ENCODE assay signal across 1 cellular context in the genomic region with DNA sequence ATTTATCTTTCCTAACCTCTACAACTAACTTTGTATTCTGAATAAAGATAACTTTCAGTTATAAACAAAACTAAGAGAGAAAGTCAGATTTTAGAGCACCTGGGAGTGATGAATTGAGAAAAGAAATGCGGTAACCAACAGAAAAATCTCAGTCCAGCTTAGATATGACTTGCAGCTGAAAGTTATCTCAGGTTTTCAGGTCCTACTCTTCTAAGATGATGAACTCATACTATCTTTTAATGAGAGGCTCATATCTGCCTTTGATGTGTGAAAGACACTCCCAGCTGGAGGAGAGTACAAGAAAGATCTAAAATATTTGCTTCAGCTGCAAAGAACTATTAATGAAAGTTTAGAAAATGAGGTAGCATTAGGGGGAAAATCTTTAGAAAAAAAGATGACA.
TF ChIP-seq lines count a peak whose summit lies in the region.

No MANE protein-coding gene starts in this region.

TF ChIP-seq in GM12878, 131 proteins besides CTCF, POLR2A, EP300 and RAD21 (continued from another document):
- TF ChIP-seq BCLAF1 (IDR thresholded peaks at IDR 0.05): no peak
- no peak for TF ChIP-seq SUZ12 (IDR thresholded peaks at IDR 0.05; ENCODE audit: unreplicated experiment)
- peak in 1 of 2 experiments; percentile 29; a peak in 1 of 4 replicates for TF ChIP-seq ETV6 (conservative IDR thresholded peaks at IDR 0.05 in 1 of 2, IDR thresholded peaks at IDR 0.05 in 1 of 2; ENCODE audit: borderline replicate concordance in 1 of 2, low read depth in 1 of 2)
- TF ChIP-seq NFYA (IDR thresholded peaks at IDR 0.05; ENCODE audit: borderline replicate concordance, low read depth, low read length): no peak
- TF ChIP-seq GABPA (IDR thresholded peaks at IDR 0.05; ENCODE audit: low read depth): 0 out of 2 replicates have a peak, but pooled peaks have one; percentile 26
- peak; percentile 62; the same call in 1 of the 2 replicates for TF ChIP-seq CREM (IDR thresholded peaks at IDR 0.05; ENCODE audit: low read depth)
- TF ChIP-seq TCF3 (IDR thresholded peaks at IDR 0.05; ENCODE audit: borderline replicate concordance, insufficient read depth, low read depth, low read length): no peak
- no peak for TF ChIP-seq BMI1 (IDR thresholded peaks at IDR 0.05; ENCODE audit: borderline replicate concordance)
- TF ChIP-seq JUNB (IDR thresholded peaks at IDR 0.05): peak; percentile 71
- no peak for TF ChIP-seq KDM1A (IDR thresholded peaks at IDR 0.05; ENCODE audit: borderline replicate concordance)
- peak; percentile 75; the same call in 1 of the 2 replicates for TF ChIP-seq NFIC (IDR thresholded peaks at IDR 0.05; ENCODE audit: low read depth, low read length)
- peak; percentile 44 for TF ChIP-seq ATF7 (IDR thresholded peaks at IDR 0.05; ENCODE audit: low read depth)
- TF ChIP-seq TCF12 (IDR thresholded peaks at IDR 0.05; ENCODE audit: low read depth, low read length): no peak
- 0 out of 2 replicates have a peak, but pooled peaks have one; percentile 33 for TF ChIP-seq EED (IDR thresholded peaks at IDR 0.05; ENCODE audit: low read depth)
- peak; percentile 39; the same call in 1 of the 2 replicates for TF ChIP-seq CREB1 (IDR thresholded peaks at IDR 0.05; ENCODE audit: low read depth)
- TF ChIP-seq SMC3 (IDR thresholded peaks at IDR 0.05; ENCODE audit: borderline replicate concordance, low read length): no peak
